10 cellular contexts compared by ENCODE assay signal in the genomic region with DNA sequence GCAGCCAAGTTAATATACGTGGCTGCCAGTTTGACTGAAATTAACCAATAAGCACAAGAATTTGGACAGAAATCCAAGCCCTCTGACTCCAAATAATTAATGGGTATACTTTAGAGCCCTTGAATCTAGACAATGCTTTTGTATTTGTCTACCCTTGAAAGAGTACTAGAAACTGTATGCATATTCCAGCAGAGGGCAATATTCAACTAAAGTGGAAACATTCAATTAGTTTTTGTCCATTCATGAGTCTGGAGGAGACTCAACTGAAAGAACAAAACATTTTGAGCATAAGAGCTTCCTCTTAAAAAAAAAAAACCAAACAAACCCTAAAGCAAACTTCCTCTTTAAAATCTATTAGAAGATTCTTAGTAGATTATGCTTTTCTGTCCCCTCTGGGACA.
DNase-seq lines count a peak whose midpoint lies in the region; ATAC-seq, FAIRE-seq and TF ChIP-seq lines count a peak whose summit lies in the region.
"Had no signal": no experiment of that assay in that cellular context is flagged by ENCODE, and none has a peak within 500 bp of the region (broad histone marks: within the 10 kb centered on the region; RNA-seq: fewer than 3 reads in every experiment).

No MANE protein-coding gene starts in this region.

- no peak for FAIRE-seq in small intestine (lab: Jason Lieb, UNC)

- no peaks in the 10 kb centered on the region for H4K20me1 ChIP-seq in hepatocyte (ENCODE audit: insufficient read depth, poor library complexity, severe bottlenecking)
- 0 out of 2 replicates have a peak, but pooled peaks cover 2% of the 10 kb centered on the region for H4K20me1 ChIP-seq in GM23338 (replicated peaks; ENCODE audit: insufficient read depth)

- H3K79me2 ChIP-seq in hepatocyte: no peaks in the 10 kb centered on the region
- H3K79me2 ChIP-seq in GM23338 (replicated peaks; ENCODE audit: insufficient read depth): no peaks in the 10 kb centered on the region

- H3K27ac ChIP-seq in hepatocyte (no peak overlapping the region), GM23338 (ENCODE audit: low read depth) (no peak overlapping the region), small intestine (ENCODE audit: low read depth in 1 of 2, low read length in 1 of 2) (no peak overlapping the region)

- TF ChIP-seq CTCF in AG09309 (IDR thresholded peaks at IDR 0.05; ENCODE audit: control insufficient read depth, insufficient read depth, low read depth, low read length, missing control alignments) (peak; percentile 34), HFF-Myc (IDR thresholded peaks at IDR 0.05; ENCODE audit: low read depth, low read length, missing control alignments) (peak; percentile 16), hepatocyte (IDR thresholded peaks at IDR 0.05; ENCODE audit: poor library complexity) (peak; percentile 37), GM23338 (conservative IDR thresholded peaks at IDR 0.05; ENCODE audit: low read depth in 2 of 2) (no peak)

- 79% methylated on average over 1 of the region's 1 CpG for WGBS in hepatocyte (ENCODE audit: low lambda C conversion rate, missing lambda C conversion rate)
- 77 to 90% (median 81%) methylated on average over 1 of the region's 1 CpG for WGBS in small intestine, 3 donors

- H2AFZ ChIP-seq in hepatocyte: no peak overlapping the region
- H2AFZ ChIP-seq in GM23338: no peak overlapping the region

- ATAC-seq in GM23338: no peak
- no peak for ATAC-seq in activated naive CD4-positive, alpha-beta T cell treated with anti-CD3 and anti-CD28 coated beads, Interleukin-2, amount 50 U/mL, for 72 hours

- H3K4me2 ChIP-seq in hepatocyte: no peak overlapping the region
- H3K4me2 ChIP-seq in GM23338: no peak overlapping the region

- H3K4me3 ChIP-seq in AG09309 (ENCODE audit: control insufficient read depth, low read depth, low read length) (no peak overlapping the region), HFF-Myc (replicated peaks; ENCODE audit: low read depth, low read length) (no peak overlapping the region), hepatocyte (no peak overlapping the region), GM23338 (no peak overlapping the region), small intestine (ENCODE audit: low read depth in 1 of 2, low read length in 2 of 2) (no peak overlapping the region)

- H3K27me3 ChIP-seq in hepatocyte: no peaks in the 10 kb centered on the region
- no peaks in the 10 kb centered on the region for H3K27me3 ChIP-seq in GM23338 (ENCODE audit: insufficient read depth)
- H3K27me3 ChIP-seq in small intestine (ENCODE audit: control insufficient read depth in 2 of 2, insufficient read depth in 2 of 2, low read length in 2 of 2): no peaks in the 10 kb centered on the region

- H3K4me1 ChIP-seq in hepatocyte (ENCODE audit: insufficient read depth) (peaks cover 10% of the 10 kb centered on the region), GM23338 (ENCODE audit: insufficient read depth) (no peaks in the 10 kb centered on the region), small intestine (ENCODE audit: control insufficient read depth in 2 of 2, insufficient read depth in 1 of 2, low read depth in 1 of 2, low read length in 1 of 2) (peaks cover 7 to 8% of the 10 kb centered on the region in 2 donors)

- H3K36me3 ChIP-seq in hepatocyte (replicated peaks; ENCODE audit: insufficient read depth, low read depth): no peaks in the 10 kb centered on the region
- H3K36me3 ChIP-seq in GM23338 (ENCODE audit: insufficient read depth): no peaks in the 10 kb centered on the region
- H3K36me3 ChIP-seq in small intestine (ENCODE audit: control insufficient read depth in 2 of 2, insufficient read depth in 2 of 2, low read length in 2 of 2): no peaks in the 10 kb centered on the region

- no peaks in the 10 kb centered on the region for H3F3A ChIP-seq in GM23338 (replicated peaks; ENCODE audit: low read depth)

- no peak overlapping the region for H3K27ac Mint-ChIP-seq in GM23338
- H3K27ac Mint-ChIP-seq in activated naive CD4-positive, alpha-beta T cell treated with anti-CD3 and anti-CD28 coated beads, Interleukin-2, amount 50 U/mL, for 72 hours: no peak overlapping the region

- no peaks in the 10 kb centered on the region for H3K9me3 Mint-ChIP-seq in GM23338
- no peaks in the 10 kb centered on the region for H3K9me3 Mint-ChIP-seq in activated naive CD4-positive, alpha-beta T cell treated with anti-CD3 and anti-CD28 coated beads, Interleukin-2, amount 50 U/mL, for 72 hours

- no peak for DNase-seq in AG09309 (ENCODE audit: low read depth)
- no peak for DNase-seq in HFF-Myc (ENCODE audit: extremely low read depth, low read depth)
- DNase-seq in SIG-M5 (lab: John Stamatoyannopoulos, UW): peak; percentile 9
- DNase-seq in hepatocyte (ENCODE audit: low spot score): no peak
- DNase-seq in activated CD8-positive, alpha-beta memory T cell treated with anti-CD3 and anti-CD28 coated beads, Interleukin-2, amount 50 U/mL, for 4 hours: no peak
- DNase-seq in GM23338 (ENCODE audit: low spot score): no peak
- no peak for DNase-seq in activated naive CD4-positive, alpha-beta T cell treated with anti-CD3 and anti-CD28 coated beads, Interleukin-2, amount 50 U/mL, for 72 hours (ENCODE audit: low spot score in 2 of 2)
- DNase-seq in small intestine: no peak
- DNase-seq: activated gamma-delta T cell, RPMI8226 had no signal

- peaks cover 4% of the 10 kb centered on the region for H3K27me3 Mint-ChIP-seq in GM23338 (ENCODE audit: insufficient read depth, low read depth, poor library complexity)

- H3K4me1 Mint-ChIP-seq in GM23338: no peaks in the 10 kb centered on the region

- no peak overlapping the region for H3K4me3 Mint-ChIP-seq in GM23338

- H3K9me2 ChIP-seq in hepatocyte (replicated peaks; ENCODE audit: insufficient read depth) (no peaks in the 10 kb centered on the region), GM23338 (ENCODE audit: insufficient read depth) (no peaks in the 10 kb centered on the region)

- H3K36me3 Mint-ChIP-seq in GM23338 (ENCODE audit: low read depth): no peaks in the 10 kb centered on the region
- H3K36me3 Mint-ChIP-seq in activated naive CD4-positive, alpha-beta T cell treated with anti-CD3 and anti-CD28 coated beads, Interleukin-2, amount 50 U/mL, for 72 hours: no peaks in the 10 kb centered on the region

- H3K9me3 ChIP-seq in hepatocyte (ENCODE audit: low read depth) (no peaks in the 10 kb centered on the region), small intestine (ENCODE audit: control insufficient read depth, low read depth) (no peaks in the 10 kb centered on the region)

TF ChIP-seq in GM23338, 12 proteins besides CTCF, POLR2A, EP300 and RAD21 (continues in another document):
- TF ChIP-seq STAT1 (IDR thresholded peaks at IDR 0.05; ENCODE audit: unreplicated experiment): no peak
- TF ChIP-seq NANOG (IDR thresholded peaks at IDR 0.05; ENCODE audit: borderline replicate concordance): no peak
- TF ChIP-seq EZH2phosphoT487 (IDR thresholded peaks at IDR 0.05; ENCODE audit: unreplicated experiment): no peak
- TF ChIP-seq CREB1 (CRISPR knock-in tag; IDR thresholded peaks at IDR 0.05; ENCODE audit: low read depth): no peak
- no peak for TF ChIP-seq POLR2AphosphoS5 (IDR thresholded peaks at IDR 0.05; ENCODE audit: low read depth)
- TF ChIP-seq REST (IDR thresholded peaks at IDR 0.05; ENCODE audit: unreplicated experiment): no peak

Comparison
In these comparisons a context has a peak if more than half of its experiments do, and no peak if none do; other contexts are left out.
1. CTCF ChIP-seq: peak in AG09309 (single experiment), HFF-Myc (single experiment) and hepatocyte (single experiment); none in GM23338 (0 of 2).